In genomic region chr21:38726482-38726881, GRCh38 we compare ENCODE assay signal across 29 cellular contexts.
"Had no signal": no experiment of that assay in that cellular context is flagged by ENCODE, and none has a peak within 500 bp of the region (broad histone marks: within the 10 kb centered on the region; RNA-seq: fewer than 3 reads in every experiment).

No MANE protein-coding gene starts in this region.

- DNase-seq: stimulated activated CD4-positive, alpha-beta T cell treated with anti-CD3 and anti-CD28 coated beads, Interleukin-2, amount 100 ng/mL, for 48 hours; stimulated activated CD4-positive, alpha-beta T cell treated with anti-CD3 and anti-CD28 coated beads, Interleukin-4, amount 100 ng/mL, for 1 hour; stimulated activated CD4-positive, alpha-beta T cell treated with anti-CD3 and anti-CD28 coated beads, Interleukin-4, amount 100 ng/mL, for 24 hours; stimulated activated CD4-positive, alpha-beta T cell treated with anti-CD3 and anti-CD28 coated beads, Interleukin-4, amount 100 ng/mL, for 4 hours; stimulated activated CD8-positive, alpha-beta memory T cell treated with anti-CD3 and anti-CD28 coated beads, Interleukin-4, amount 100 ng/mL, for 48 hours; stimulated activated naive B cell treated with anti-CD40 and anti-IgM and Interleukin-4, amounts not matched to agents 10 μg/mL and 1 μg/mL and 100 μg/mL, for 72 hours; stimulated activated naive CD4-positive, alpha-beta T cell; stimulated activated naive CD4-positive, alpha-beta T cell treated with Interleukin-2 at 50 U/mL for 16 hours; stimulated activated naive CD8-positive, alpha-beta T cell treated with anti-CD3 and anti-CD28 coated beads, Interleukin-15, amount 100 ng/mL, for 72 hours; stimulated activated naive CD8-positive, alpha-beta T cell treated with anti-CD3 and anti-CD28 coated beads, Interleukin-15, Interleukin-2, amounts not matched to agents 100 U/mL and 50 U/mL, for 24 hours; stomach; substantia nigra; testis; thyroid gland; tibial artery; transverse colon; trophoblast cell; upper lobe of left lung; upper lobe of right lung; uterus had no signal

- FAIRE-seq: urothelium cell line had no signal

- H3K27me3 ChIP-seq: stomach, suprapubic skin, testis, thyroid gland, tibial artery, tibial nerve, transverse colon, upper lobe of left lung, upper lobe of right lung, uterus, vagina had no signal

- H3K9me3 ChIP-seq: testis, thyroid gland, upper lobe of right lung had no signal

- ATAC-seq: stimulated activated effector memory CD8-positive, alpha-beta T cell treated with anti-CD3 and anti-CD28 coated beads, Interleukin-12 subunit alpha, Interleukin-12 subunit beta, amount 100 ng/mL, for 72 hours; stimulated activated memory B cell treated with anti-CD40 and anti-IgM and Interleukin-4, amounts not matched to agents 10 μg/mL and 1 μg/mL and 100 μg/mL, for 72 hours; stimulated activated naive B cell treated with anti-CD40 and anti-IgM and Interleukin-4, amounts not matched to agents 10 μg/mL and 1 μg/mL and 100 μg/mL, for 72 hours; stimulated activated naive CD8-positive, alpha-beta T cell treated with anti-CD3 and anti-CD28 coated beads, Interleukin-15, amount 100 ng/mL, for 72 hours; stimulated activated naive CD8-positive, alpha-beta T cell treated with anti-CD3 and anti-CD28 coated beads, Interleukin-15, Interleukin-2, amounts not matched to agents 100 U/mL and 50 U/mL, for 24 hours; upper lobe of right lung had no signal

- H3K27ac Mint-ChIP-seq: stimulated activated effector memory CD8-positive, alpha-beta T cell treated with anti-CD3 and anti-CD28 coated beads, Interleukin-12 subunit alpha, Interleukin-12 subunit beta, amount 100 ng/mL, for 72 hours; stimulated activated memory B cell treated with anti-CD40 and anti-IgM and Interleukin-4, amounts not matched to agents 10 μg/mL and 1 μg/mL and 100 μg/mL, for 72 hours; stimulated activated naive B cell treated with anti-CD40 and anti-IgM and Interleukin-4, amounts not matched to agents 10 μg/mL and 1 μg/mL and 100 μg/mL, for 72 hours; stimulated activated naive CD8-positive, alpha-beta T cell treated with anti-CD3 and anti-CD28 coated beads, Interleukin-15, amount 100 ng/mL, for 72 hours; stimulated activated naive CD8-positive, alpha-beta T cell treated with anti-CD3 and anti-CD28 coated beads, Interleukin-15, Interleukin-2, amounts not matched to agents 100 ng/mL and 50 ng/mL, for 24 hours; type B pancreatic cell had no signal

- H3K4me1 Mint-ChIP-seq: stimulated activated effector memory CD8-positive, alpha-beta T cell treated with anti-CD3 and anti-CD28 coated beads, Interleukin-12 subunit alpha, Interleukin-12 subunit beta, amount 100 ng/mL, for 72 hours; stimulated activated memory B cell treated with anti-CD40 and anti-IgM and Interleukin-4, amounts not matched to agents 10 μg/mL and 1 μg/mL and 100 μg/mL, for 72 hours; stimulated activated naive B cell treated with anti-CD40 and anti-IgM and Interleukin-4, amounts not matched to agents 10 μg/mL and 1 μg/mL and 100 μg/mL, for 72 hours had no signal

- H3K36me3 ChIP-seq: stomach, suprapubic skin, thoracic aorta, thyroid gland, tibial artery, tibial nerve, transverse colon, upper lobe of left lung, upper lobe of right lung, uterus, vagina had no signal

- H3K4me3 Mint-ChIP-seq: stimulated activated effector memory CD8-positive, alpha-beta T cell treated with anti-CD3 and anti-CD28 coated beads, Interleukin-12 subunit alpha, Interleukin-12 subunit beta, amount 100 ng/mL, for 72 hours; stimulated activated memory B cell treated with anti-CD40 and anti-IgM and Interleukin-4, amounts not matched to agents 10 μg/mL and 1 μg/mL and 100 μg/mL, for 72 hours; stimulated activated naive B cell treated with anti-CD40 and anti-IgM and Interleukin-4, amounts not matched to agents 10 μg/mL and 1 μg/mL and 100 μg/mL, for 72 hours; stimulated activated naive CD8-positive, alpha-beta T cell treated with anti-CD3 and anti-CD28 coated beads, Interleukin-15, amount 100 ng/mL, for 72 hours; stimulated activated naive CD8-positive, alpha-beta T cell treated with anti-CD3 and anti-CD28 coated beads, Interleukin-15, Interleukin-2, amounts not matched to agents 100 ng/mL and 50 ng/mL, for 24 hours; type B pancreatic cell had no signal

- H3K4me3 ChIP-seq: stomach, suprapubic skin, testis, thoracic aorta, thyroid gland, tibial artery, tibial nerve, transverse colon, upper lobe of left lung, upper lobe of right lung, uterus, vagina had no signal

- H3K27ac ChIP-seq: stomach, suprapubic skin, testis, thoracic aorta, thyroid gland, tibial artery, tibial nerve, transverse colon, upper lobe of left lung, upper lobe of right lung, uterus, vagina had no signal

- H3K36me3 Mint-ChIP-seq: stimulated activated effector memory CD8-positive, alpha-beta T cell treated with anti-CD3 and anti-CD28 coated beads, Interleukin-12 subunit alpha, Interleukin-12 subunit beta, amount 100 ng/mL, for 72 hours; stimulated activated memory B cell treated with anti-CD40 and anti-IgM and Interleukin-4, amounts not matched to agents 10 μg/mL and 1 μg/mL and 100 μg/mL, for 72 hours; stimulated activated naive B cell treated with anti-CD40 and anti-IgM and Interleukin-4, amounts not matched to agents 10 μg/mL and 1 μg/mL and 100 μg/mL, for 72 hours; type B pancreatic cell had no signal

- H3K4me1 ChIP-seq: stomach, thyroid gland, transverse colon, upper lobe of left lung, upper lobe of right lung, uterus, vagina had no signal
